17 cellular contexts compared by ENCODE assay signal in the genomic region with DNA sequence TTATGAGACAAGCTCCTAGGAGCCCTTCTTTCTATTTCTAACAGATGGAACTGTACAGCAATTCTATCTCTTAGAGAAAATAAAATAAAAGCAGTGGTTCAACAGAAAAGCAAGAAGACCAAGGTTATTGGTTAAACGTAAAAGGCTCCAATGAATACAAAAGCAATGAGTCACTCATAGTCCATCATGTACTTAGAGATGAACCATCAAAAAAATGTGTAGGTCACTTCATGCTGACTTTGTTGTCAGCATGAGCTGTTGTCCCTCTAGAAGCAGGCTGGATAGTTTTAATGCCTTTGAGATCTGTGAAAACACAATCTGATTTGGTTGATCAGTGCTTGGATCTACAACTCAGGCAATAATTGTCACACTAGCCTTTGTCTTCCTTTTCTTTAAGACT.
"Had no signal": no experiment of that assay in that cellular context is flagged by ENCODE, and none has a peak within 500 bp of the region (broad histone marks: within the 10 kb centered on the region; RNA-seq: fewer than 3 reads in every experiment).

No MANE protein-coding gene starts in this region.

- H3K27me3 ChIP-seq: gastrocnemius medialis, heart right ventricle, tibial nerve, vagina had no signal

- H3K27ac Mint-ChIP-seq: activated naive CD8-positive, alpha-beta T cell treated with anti-CD3 and anti-CD28 coated beads, Interleukin-2, amount 10 ng/mL, durations not matched to agents 7 days and 5 days; stimulated activated naive B cell treated with anti-CD40 and anti-IgM and Interleukin-4, amounts not matched to agents 10 μg/mL and 1 μg/mL and 100 μg/mL, for 72 hours; T-cell had no signal

- H3K4me3 Mint-ChIP-seq: activated naive CD8-positive, alpha-beta T cell treated with anti-CD3 and anti-CD28 coated beads, Interleukin-2, amount 10 ng/mL, durations not matched to agents 7 days and 5 days; stimulated activated naive B cell treated with anti-CD40 and anti-IgM and Interleukin-4, amounts not matched to agents 10 μg/mL and 1 μg/mL and 100 μg/mL, for 72 hours; T-cell had no signal

- H3K27ac ChIP-seq: gastrocnemius medialis, heart right ventricle, parathyroid adenoma, tibial nerve, vagina had no signal

- H3K9me3 Mint-ChIP-seq: activated naive CD8-positive, alpha-beta T cell treated with anti-CD3 and anti-CD28 coated beads, Interleukin-2, amount 10 ng/mL, durations not matched to agents 7 days and 5 days; stimulated activated naive B cell treated with anti-CD40 and anti-IgM and Interleukin-4, amounts not matched to agents 10 μg/mL and 1 μg/mL and 100 μg/mL, for 72 hours had no signal

- H3K36me3 Mint-ChIP-seq: activated naive CD8-positive, alpha-beta T cell treated with anti-CD3 and anti-CD28 coated beads, Interleukin-2, amount 10 ng/mL, durations not matched to agents 7 days and 5 days; stimulated activated naive B cell treated with anti-CD40 and anti-IgM and Interleukin-4, amounts not matched to agents 10 μg/mL and 1 μg/mL and 100 μg/mL, for 72 hours; T-cell had no signal

- H3K27me3 Mint-ChIP-seq: activated naive CD8-positive, alpha-beta T cell treated with anti-CD3 and anti-CD28 coated beads, Interleukin-2, amount 10 ng/mL, durations not matched to agents 7 days and 5 days; stimulated activated naive B cell treated with anti-CD40 and anti-IgM and Interleukin-4, amounts not matched to agents 10 μg/mL and 1 μg/mL and 100 μg/mL, for 72 hours; T-cell had no signal

- H3K79me2 ChIP-seq: parathyroid adenoma had no signal

- H3K9ac ChIP-seq: parathyroid adenoma had no signal

- H3K4me1 ChIP-seq: gastrocnemius medialis, heart right ventricle, parathyroid adenoma, tibial nerve, vagina had no signal

- H3K9me3 ChIP-seq: gastrocnemius medialis, tibial nerve, vagina had no signal

- H3K36me3 ChIP-seq: gastrocnemius medialis, heart right ventricle, tibial nerve, vagina had no signal

- H2AFZ ChIP-seq: parathyroid adenoma had no signal

- H3K4me3 ChIP-seq: gastrocnemius medialis, heart right ventricle, tibial nerve, vagina had no signal

- FAIRE-seq: colon had no signal

- H3K4me1 Mint-ChIP-seq: activated naive CD8-positive, alpha-beta T cell treated with anti-CD3 and anti-CD28 coated beads, Interleukin-2, amount 10 ng/mL, durations not matched to agents 7 days and 5 days; stimulated activated naive B cell treated with anti-CD40 and anti-IgM and Interleukin-4, amounts not matched to agents 10 μg/mL and 1 μg/mL and 100 μg/mL, for 72 hours; T-cell had no signal

- DNase-seq: activated CD4-positive, alpha-beta T cell treated with anti-CD3 and anti-CD28 coated beads, Interleukin-2, amount 50 U/mL, for 4 hours; activated naive CD4-positive, alpha-beta T cell; activated naive CD8-positive, alpha-beta T cell treated with anti-CD3 and anti-CD28 coated beads, Interleukin-2, amount 10 ng/mL, durations not matched to agents 7 days and 5 days; activated T-cell treated with anti-CD3 and anti-CD28 coated beads for 4 hours; anterior cingulate cortex; gastrocnemius medialis; heart right ventricle; left cardiac atrium; stimulated activated CD4-positive, alpha-beta T cell treated with anti-CD3 and anti-CD28 coated beads, Interleukin-15, amount 100 ng/mL, for 24 hours; stimulated activated CD4-positive, alpha-beta T cell treated with anti-CD3 and anti-CD28 coated beads, Interleukin-4, amount 100 ng/mL, for 1 hour; stimulated activated naive B cell treated with anti-CD40 and anti-IgM and Interleukin-4, amounts not matched to agents 10 μg/mL and 1 μg/mL and 100 μg/mL, for 72 hours; T-cell; T-helper 9 cell had no signal
